Comparison of ENCODE assay signal across 20 cellular contexts in the genomic region with DNA sequence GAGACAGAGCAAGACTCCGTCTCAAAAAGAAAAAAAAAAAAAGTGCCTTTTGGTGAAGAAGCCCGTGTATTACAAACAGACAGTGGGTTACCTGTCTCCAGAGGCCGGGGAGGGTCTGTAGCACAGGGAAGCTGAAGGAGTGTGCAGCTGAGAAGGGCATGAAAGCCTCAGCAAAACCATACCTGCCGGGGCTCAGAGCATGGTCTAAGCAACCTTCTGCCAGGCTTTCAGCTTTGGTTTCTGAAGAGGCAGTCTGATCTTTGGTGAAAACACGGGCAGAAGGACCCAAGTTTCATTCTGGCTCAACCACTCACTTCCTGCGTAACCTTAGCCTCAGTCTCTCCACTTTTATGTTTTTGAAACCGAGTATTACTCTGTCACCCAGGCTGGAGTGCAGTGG. TPM values are rescaled to one million over a fixed set of nuclear protein-coding genes. Genes with fewer than 3 reads are reported as not detected.
DNase-seq lines count a peak whose midpoint lies in the region; ATAC-seq and TF ChIP-seq lines count a peak whose summit lies in the region.
"Had no signal": no experiment of that assay in that cellular context is flagged by ENCODE, and none has a peak within 500 bp of the region (broad histone marks: within the 10 kb centered on the region; RNA-seq: fewer than 3 reads in every experiment).

No MANE protein-coding gene starts in this region.

- H4K20me1 ChIP-seq in OCI-LY3 (ENCODE audit: insufficient read depth, low read length) = no peaks in the 10 kb centered on the region

- H3K27ac ChIP-seq in OCI-LY3 (ENCODE audit: low read length) (no peak overlapping the region), esophagus muscularis mucosa (replicated peaks in 1 of 4) (no peak overlapping the region)
- H3K27ac ChIP-seq: C4-2B had no signal

- WGBS in esophagus muscularis mucosa = 87% methylated on average over 7 of the region's 7 CpGs

- H3K36me3 ChIP-seq in OCI-LY3 (replicated peaks; ENCODE audit: low read depth, low read length) = no peaks in the 10 kb centered on the region
- no peaks in the 10 kb centered on the region for H3K36me3 ChIP-seq in esophagus muscularis mucosa
- H3K36me3 ChIP-seq: gastrocnemius medialis, prostate gland, tibial artery had no signal

- no peaks in the 10 kb centered on the region for H3K9me3 Mint-ChIP-seq in activated naive CD4-positive, alpha-beta T cell treated with anti-CD3 and anti-CD28 coated beads, Interleukin-2, amount 50 U/mL, for 72 hours
- H3K9me3 Mint-ChIP-seq in stimulated activated effector memory CD8-positive, alpha-beta T cell treated with anti-CD3 and anti-CD28 coated beads, Interleukin-12 subunit alpha, Interleukin-12 subunit beta, amount 100 ng/mL, for 72 hours = no peaks in the 10 kb centered on the region

- TF ChIP-seq POLR2A in esophagus muscularis mucosa (IDR thresholded peaks at IDR 0.05; ENCODE audit: low read depth) = no peak

- peak; percentile 71 for DNase-seq in activated CD8-positive, alpha-beta memory T cell treated with anti-CD3 and anti-CD28 coated beads for 24 hours
- DNase-seq in activated CD8-positive, alpha-beta memory T cell treated with anti-CD3 and anti-CD28 coated beads, Interleukin-2, amount 50 U/mL, for 4 hours = no peak
- DNase-seq in activated naive CD4-positive, alpha-beta T cell treated with anti-CD3 and anti-CD28 coated beads, Interleukin-2, amount 50 U/mL, for 72 hours (ENCODE audit: low spot score in 2 of 2) = peak in 1 of 2 donors; percentile 41
- no peak for DNase-seq in stimulated activated effector memory CD8-positive, alpha-beta T cell treated with anti-CD3 and anti-CD28 coated beads, Interleukin-12 subunit alpha, Interleukin-12 subunit beta, amount 100 ng/mL, for 72 hours (ENCODE audit: low spot score in 2 of 2)
- DNase-seq in esophagus muscularis mucosa (ENCODE audit: extremely low spot score) (no peak), NCI-H2107 treated with DMSO at 0.1 percent for 48 hours (lab: John Stamatoyannopoulos, UW; ENCODE audit: unreplicated experiment) (no peak)
- DNase-seq: activated gamma-delta T cell treated with Interleukin-2 at 50 U/mL for 16 hours; gastrocnemius medialis; mesenchymal stem cell; NCI-H1436; NCI-H82; stimulated activated CD4-positive, alpha-beta T cell treated with anti-CD3 and anti-CD28 coated beads, Interleukin-4, amount 100 ng/mL, for 4 hours; tibial artery had no signal

- H3K36me3 Mint-ChIP-seq in activated naive CD4-positive, alpha-beta T cell treated with anti-CD3 and anti-CD28 coated beads, Interleukin-2, amount 50 U/mL, for 72 hours = no peaks in the 10 kb centered on the region
- peaks cover 6% of the 10 kb centered on the region for H3K36me3 Mint-ChIP-seq in stimulated activated effector memory CD8-positive, alpha-beta T cell treated with anti-CD3 and anti-CD28 coated beads, Interleukin-12 subunit alpha, Interleukin-12 subunit beta, amount 100 ng/mL, for 72 hours

- peaks cover 28% of the 10 kb centered on the region for H3K4me1 Mint-ChIP-seq in stimulated activated effector memory CD8-positive, alpha-beta T cell treated with anti-CD3 and anti-CD28 coated beads, Interleukin-12 subunit alpha, Interleukin-12 subunit beta, amount 100 ng/mL, for 72 hours

- peak overlapping the region; percentile 94 for H2AFZ ChIP-seq in OCI-LY3 (ENCODE audit: low read depth, low read length)

- ATAC-seq in activated naive CD4-positive, alpha-beta T cell treated with anti-CD3 and anti-CD28 coated beads, Interleukin-2, amount 50 U/mL, for 72 hours = peak; percentile 35 to 53
- peak; percentile 14 for ATAC-seq in stimulated activated effector memory CD8-positive, alpha-beta T cell treated with anti-CD3 and anti-CD28 coated beads, Interleukin-12 subunit alpha, Interleukin-12 subunit beta, amount 100 ng/mL, for 72 hours
- ATAC-seq in HG03520 (IDR thresholded peaks at IDR 0.05; ENCODE audit: unreplicated experiment) = no peak
- ATAC-seq: gastrocnemius medialis had no signal

- TF ChIP-seq CTCF in OCI-LY3 (IDR thresholded peaks at IDR 0.05; ENCODE audit: low read depth, low read length) (no peak), esophagus muscularis mucosa (IDR thresholded peaks at IDR 0.05) (no peak)

- no peaks in the 10 kb centered on the region for H3K79me2 ChIP-seq in OCI-LY3 (ENCODE audit: low read length)

- no peak for TF ChIP-seq EP300 in esophagus muscularis mucosa (IDR thresholded peaks at IDR 0.05)

- H3K4me3 ChIP-seq in OCI-LY3 (ENCODE audit: low read length) = no peak overlapping the region
- H3K4me3 ChIP-seq in esophagus muscularis mucosa = no peak overlapping the region
- H3K4me3 ChIP-seq: gastrocnemius medialis, prostate gland, skin epidermis, tibial artery had no signal

- H3K9me3 ChIP-seq in OCI-LY3 (ENCODE audit: insufficient read depth, low read length) = no peaks in the 10 kb centered on the region
- no peaks in the 10 kb centered on the region for H3K9me3 ChIP-seq in esophagus muscularis mucosa
- H3K9me3 ChIP-seq: gastrocnemius medialis, prostate gland, tibial artery had no signal

- peak overlapping the region; percentile 75 for H3K4me3 Mint-ChIP-seq in stimulated activated effector memory CD8-positive, alpha-beta T cell treated with anti-CD3 and anti-CD28 coated beads, Interleukin-12 subunit alpha, Interleukin-12 subunit beta, amount 100 ng/mL, for 72 hours

- H3K9ac ChIP-seq in OCI-LY3 (ENCODE audit: low read length) = peak overlapping the region; percentile 21; the same call in 1 of the 2 replicates

- intact Hi-C loops in esophagus muscularis mucosa (cut with DNase I) = no loop called here

- peak overlapping the region; percentile 52 for H3K4me2 ChIP-seq in OCI-LY3 (ENCODE audit: low read length)

- H3K4me1 ChIP-seq in OCI-LY3 (ENCODE audit: low read length) (peaks cover 38% of the 10 kb centered on the region), esophagus muscularis mucosa (peaks cover 28 to 48% (median 45%) of the 10 kb centered on the region in 4 donors)

- H3K27me3 ChIP-seq in OCI-LY3 (ENCODE audit: low read depth, low read length) (no peaks in the 10 kb centered on the region), esophagus muscularis mucosa (no peaks in the 10 kb centered on the region)
- H3K27me3 ChIP-seq: gastrocnemius medialis, tibial artery had no signal

- H3K27ac Mint-ChIP-seq in activated naive CD4-positive, alpha-beta T cell treated with anti-CD3 and anti-CD28 coated beads, Interleukin-2, amount 50 U/mL, for 72 hours = peak overlapping the region; percentile 93 to 96
- peak overlapping the region; percentile 77 for H3K27ac Mint-ChIP-seq in stimulated activated effector memory CD8-positive, alpha-beta T cell treated with anti-CD3 and anti-CD28 coated beads, Interleukin-12 subunit alpha, Interleukin-12 subunit beta, amount 100 ng/mL, for 72 hours

RNA-seq across cellular contexts. Expression of a gene that starts 21.5 kb away (rescaled TPM):
- 1 to 10 TPM in 1 of 2 donors, under 1 TPM in 1; 0.55 to 2.5 TPM for total RNA-seq in activated naive CD4-positive, alpha-beta T cell treated with anti-CD3 and anti-CD28 coated beads, Interleukin-2, amount 50 U/mL, for 72 hours
- total RNA-seq in esophagus muscularis mucosa = not detected
- total RNA-seq: epithelial cell of proximal tubule, kidney epithelial cell had no signal

RNA-seq across cellular contexts. Expression of a gene that starts 29.8 kb away (rescaled TPM):
- 10 to 100 TPM; 38.0 to 39.8 TPM for total RNA-seq in activated naive CD4-positive, alpha-beta T cell treated with anti-CD3 and anti-CD28 coated beads, Interleukin-2, amount 50 U/mL, for 72 hours
- 10 to 100 TPM; 22.8 to 73.6 (median 30.8) TPM for total RNA-seq in esophagus muscularis mucosa
